ENCODE assay signal across 17 cellular contexts in the genomic region with DNA sequence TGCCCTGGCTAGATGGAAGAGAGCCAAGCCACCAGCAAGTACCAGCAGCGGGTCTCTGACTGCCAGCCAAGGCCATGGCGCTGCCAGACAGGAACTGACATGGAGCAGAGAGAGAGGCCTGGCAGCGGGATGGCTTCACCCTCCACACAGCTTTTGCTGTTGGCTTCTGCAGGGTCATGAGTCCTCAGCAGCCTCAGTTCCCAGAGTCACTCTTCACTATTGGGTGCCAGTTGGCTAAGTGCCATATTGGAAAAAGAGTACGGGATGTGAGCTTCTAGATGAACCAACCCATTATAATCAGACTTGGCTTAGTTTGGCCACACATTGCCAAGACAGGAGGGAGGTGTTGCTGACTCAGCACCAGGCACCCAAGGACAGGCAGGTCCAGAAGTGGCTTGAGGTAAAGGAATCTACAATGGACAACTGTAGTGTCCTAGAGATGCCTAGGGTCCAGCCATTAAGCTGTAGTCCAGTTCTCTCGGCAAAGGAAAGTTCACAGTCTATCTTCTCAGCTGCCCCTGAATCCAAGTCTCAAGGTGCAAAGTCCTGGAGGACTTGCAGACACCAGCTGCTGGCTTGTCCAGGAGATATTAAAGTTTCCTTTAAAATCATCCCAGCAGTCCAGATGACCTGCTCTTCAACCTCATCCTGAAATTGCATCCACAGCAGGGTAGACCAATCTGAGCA. TPM values are rescaled to one million over a fixed set of nuclear protein-coding genes. Genes with fewer than 3 reads are reported as not detected.
A peak's percentile ranks its signal among the peaks of the same experiment; 100 is the strongest.
DNase-seq lines count a peak whose midpoint lies in the region; ATAC-seq and TF ChIP-seq lines count a peak whose summit lies in the region.
"Had no signal": no experiment of that assay in that cellular context is flagged by ENCODE, and none has a peak within 500 bp of the region (broad histone marks: within the 10 kb centered on the region; RNA-seq: fewer than 3 reads in every experiment).

No MANE protein-coding gene starts in this region.

- H3K4me3 Mint-ChIP-seq in naive thymus-derived CD8-positive, alpha-beta T cell: no peak overlapping the region
- H3K4me3 Mint-ChIP-seq: CD4-positive, CD25-positive, alpha-beta regulatory T cell; stimulated activated naive CD8-positive, alpha-beta T cell treated with anti-CD3 and anti-CD28 coated beads, Interleukin-15, Interleukin-2, amounts not matched to agents 100 ng/mL and 50 ng/mL, for 24 hours; T-helper 2 cell treated with Interferon-gamma antibody and Interleukin-4, amounts not matched to agents 5 μg/mL and 100 μg/mL, for 36 hours had no signal

- H3K9me3 Mint-ChIP-seq in naive thymus-derived CD8-positive, alpha-beta T cell: no peaks in the 10 kb centered on the region
- H3K9me3 Mint-ChIP-seq: CD4-positive, CD25-positive, alpha-beta regulatory T cell; stimulated activated naive CD8-positive, alpha-beta T cell treated with anti-CD3 and anti-CD28 coated beads, Interleukin-15, Interleukin-2, amounts not matched to agents 100 ng/mL and 50 ng/mL, for 24 hours; T-helper 2 cell treated with Interferon-gamma antibody and Interleukin-4, amounts not matched to agents 5 μg/mL and 100 μg/mL, for 36 hours had no signal

- H3K27me3 ChIP-seq in DND-41 (ENCODE audit: insufficient read depth, low read length, poor library complexity) (no peaks in the 10 kb centered on the region), esophagus (ENCODE audit: control insufficient read depth in 1 of 2, insufficient read depth in 2 of 2, low read length in 2 of 2) (no peaks in the 10 kb centered on the region), rectal smooth muscle tissue (ENCODE audit: control insufficient read depth, insufficient read depth, low read length) (no peaks in the 10 kb centered on the region)

- TF ChIP-seq CTCF in DND-41 (IDR thresholded peaks at IDR 0.05; ENCODE audit: borderline replicate concordance, extremely low read depth, low read length, poor library complexity, severe bottlenecking): no peak

- H3K27ac Mint-ChIP-seq in naive thymus-derived CD8-positive, alpha-beta T cell: peak overlapping the region in 1 of 10 donors; percentile 72
- H3K27ac Mint-ChIP-seq: CD4-positive, CD25-positive, alpha-beta regulatory T cell; stimulated activated naive CD8-positive, alpha-beta T cell treated with anti-CD3 and anti-CD28 coated beads, Interleukin-15, Interleukin-2, amounts not matched to agents 100 ng/mL and 50 ng/mL, for 24 hours; T-helper 2 cell treated with Interferon-gamma antibody and Interleukin-4, amounts not matched to agents 5 μg/mL and 100 μg/mL, for 36 hours had no signal

- DNase-seq in DND-41 (no peak), NCI-H446 (lab: John Stamatoyannopoulos, UW) (peak; percentile 99 to 100), NCI-H82 (lab: John Stamatoyannopoulos, UW) (no peak)
- DNase-seq in naive thymus-derived CD8-positive, alpha-beta T cell: no peak
- DNase-seq in stimulated activated CD4-positive, alpha-beta T cell treated with anti-CD3 and anti-CD28 coated beads, Interleukin-2, amount 100 ng/mL, for 48 hours: no peak
- DNase-seq: activated CD4-positive, alpha-beta T cell treated with anti-CD3 and anti-CD28 coated beads, Interleukin-2, amount 50 U/mL, for 4 hours; CD4-positive, CD25-positive, alpha-beta regulatory T cell; KBM-7; stimulated activated CD4-positive, alpha-beta T cell treated with anti-CD3 and anti-CD28 coated beads, Interleukin-4, amount 100 ng/mL, for 4 hours had no signal

- H3K4me1 Mint-ChIP-seq in naive thymus-derived CD8-positive, alpha-beta T cell: peaks cover 15 to 72% (median 35%) of the 10 kb centered on the region in 4 donors

- H3K9me3 ChIP-seq in DND-41 (ENCODE audit: insufficient read depth, low read length, severe bottlenecking) (no peaks in the 10 kb centered on the region), esophagus (ENCODE audit: control insufficient read depth in 2 of 2, insufficient read depth in 1 of 2, low read depth in 1 of 2, low read length in 1 of 2) (no peaks in the 10 kb centered on the region)
- H3K9me3 ChIP-seq: psoas muscle had no signal

- H3K4me1 ChIP-seq in DND-41 (ENCODE audit: insufficient read depth, low read length): peaks cover 49% of the 10 kb centered on the region
- H3K4me1 ChIP-seq in esophagus (ENCODE audit: control insufficient read depth in 2 of 2, insufficient read depth in 2 of 2, low read length in 1 of 2): peaks cover 5 to 19% of the 10 kb centered on the region in 2 donors
- peaks cover 28% of the 10 kb centered on the region for H3K4me1 ChIP-seq in rectal smooth muscle tissue (ENCODE audit: control insufficient read depth, insufficient read depth, low read length)

- no peaks in the 10 kb centered on the region for H4K20me1 ChIP-seq in DND-41 (ENCODE audit: insufficient read depth, low read length)

- no peaks in the 10 kb centered on the region for H3K36me3 Mint-ChIP-seq in naive thymus-derived CD8-positive, alpha-beta T cell
- H3K36me3 Mint-ChIP-seq: CD4-positive, CD25-positive, alpha-beta regulatory T cell had no signal

- H3K36me3 ChIP-seq in DND-41 (ENCODE audit: insufficient read depth, low read length): no peaks in the 10 kb centered on the region
- no peaks in the 10 kb centered on the region for H3K36me3 ChIP-seq in esophagus (ENCODE audit: control insufficient read depth in 2 of 2, insufficient read depth in 2 of 2, low read length in 1 of 2)
- no peaks in the 10 kb centered on the region for H3K36me3 ChIP-seq in rectal smooth muscle tissue (ENCODE audit: control insufficient read depth, insufficient read depth, low read length)

- POLR2A ChIA-PET in naive thymus-derived CD8-positive, alpha-beta T cell (lab: Charles Lee): no interaction called here

- no peaks in the 10 kb centered on the region for H3K27me3 Mint-ChIP-seq in naive thymus-derived CD8-positive, alpha-beta T cell
- H3K27me3 Mint-ChIP-seq: stimulated activated naive CD8-positive, alpha-beta T cell treated with anti-CD3 and anti-CD28 coated beads, Interleukin-15, Interleukin-2, amounts not matched to agents 100 ng/mL and 50 ng/mL, for 24 hours had no signal

- ATAC-seq in DND-41 (ENCODE audit: insufficient read depth, low read depth): no peak
- no peak for ATAC-seq in naive thymus-derived CD8-positive, alpha-beta T cell
- ATAC-seq in GM21786 (IDR thresholded peaks at IDR 0.05; ENCODE audit: unreplicated experiment): no peak

- peak overlapping the region; percentile 45; the same call in 1 of the 2 replicates for H3K27ac ChIP-seq in DND-41 (ENCODE audit: low read length)
- peak overlapping the region; percentile 3 to 45 for H3K27ac ChIP-seq in esophagus (ENCODE audit: low read depth in 2 of 2, low read length in 1 of 2)
- H3K27ac ChIP-seq in rectal smooth muscle tissue (ENCODE audit: low read depth, low read length): no peak overlapping the region
- H3K27ac ChIP-seq: epithelial cell of prostate, psoas muscle had no signal

- H3K4me3 ChIP-seq in DND-41 (ENCODE audit: low read depth in 1 of 2, low read length in 2 of 2) (no peak overlapping the region), esophagus (ENCODE audit: low read depth in 1 of 2, low read length in 2 of 2) (no peak overlapping the region), rectal smooth muscle tissue (ENCODE audit: low read length) (peak overlapping the region; percentile 18)
- H3K4me3 ChIP-seq: psoas muscle had no signal

- H3K9ac ChIP-seq in DND-41 (ENCODE audit: low read depth, low read length) (no peak overlapping the region), rectal smooth muscle tissue (ENCODE audit: low read length) (no peak overlapping the region)

- 32 to 39% methylated on average over 5 of the region's 5 CpGs for WGBS in esophagus, 2 donors

- no peak overlapping the region for H2AFZ ChIP-seq in DND-41 (ENCODE audit: low read depth, low read length)

- no peaks in the 10 kb centered on the region for H3K79me2 ChIP-seq in DND-41 (ENCODE audit: insufficient read depth, low read length)

- H3K4me2 ChIP-seq in DND-41 (ENCODE audit: insufficient read depth, low read length): no peak overlapping the region

RNA-seq across cellular contexts. Expression of gene POU2AF1, which starts 40.7 kb away (rescaled TPM):
- under 1 TPM; 0.55 to 0.73 TPM for polyA plus RNA-seq in esophagus
- total RNA-seq in naive thymus-derived CD8-positive, alpha-beta T cell: 1 to 10 TPM; 4.4 to 7.2 TPM
- under 1 TPM; 0.12 to 0.41 (median 0.24) TPM for polyA plus RNA-seq in naive thymus-derived CD8-positive, alpha-beta T cell
- total RNA-seq: lung microvascular endothelial cell had no signal

Comparison
In these comparisons a context has a peak if more than half of its experiments do, and no peak if none do; other contexts are left out.
1. DNase-seq: peak in NCI-H446 (2 of 2); none in DND-41 (single experiment), NCI-H82 (single experiment), naive thymus-derived CD8-positive, alpha-beta T cell (0 of 10) and stimulated activated CD4-positive, alpha-beta T cell treated with anti-CD3 and anti-CD28 coated beads, Interleukin-2, amount 100 ng/mL, for 48 hours (0 of 2).